Comparison of ENCODE assay signal across 1 cellular context in genomic region chr15:42548258-42549051, GRCh38.
A peak's percentile ranks its signal among the peaks of the same experiment; 100 is the strongest.
TF ChIP-seq lines count a peak whose summit lies in the region.

TSS of gene HAUS2 (plus strand) at chr15:42548838. CDS start at chr15:42548873, 35 bp downstream.
TSS of gene LRRC57 (minus strand) at chr15:42548793. CDS start at chr15:42548434, 359 bp downstream.

TF ChIP-seq in HepG2, 621 proteins besides CTCF, POLR2A, EP300 and RAD21 (continued from another document and continues in another):
- no peak for TF ChIP-seq HNF1A (IDR thresholded peaks at IDR 0.05; ENCODE audit: low read depth)
- TF ChIP-seq HNF1A (CRISPR knock-in tag; IDR thresholded peaks at IDR 0.05; ENCODE audit: borderline replicate concordance), result peak; percentile 58; the same call in 1 of the 2 replicates
- TF ChIP-seq SRSF1 (optimal IDR thresholded peaks at IDR 0.05; ENCODE audit: low read depth, low read length), result peak; percentile 80
- TF ChIP-seq ETS1 (CRISPR knock-in tag; IDR thresholded peaks at IDR 0.05), result no peak
- peak; percentile 84; the same call in 1 of the 2 replicates for TF ChIP-seq ZNF614 (CRISPR knock-in tag; IDR thresholded peaks at IDR 0.05; ENCODE audit: borderline replicate concordance)
- 0 out of 2 replicates have a peak, but pooled peaks have one; percentile 27 for TF ChIP-seq ZMYM2 (CRISPR knock-in tag; IDR thresholded peaks at IDR 0.05)
- TF ChIP-seq ZNF547 (CRISPR knock-in tag; IDR thresholded peaks at IDR 0.05), result peak; percentile 75; the same call in 1 of the 2 replicates
- no peak for TF ChIP-seq RAD51 (IDR thresholded peaks at IDR 0.05; ENCODE audit: borderline replicate concordance)
- no peak for TF ChIP-seq DPF2 (CRISPR knock-in tag; IDR thresholded peaks at IDR 0.05; ENCODE audit: borderline replicate concordance, low read depth)
- TF ChIP-seq ZEB1 (IDR thresholded peaks at IDR 0.05; ENCODE audit: insufficient replicate concordance, low read depth), result peak; percentile 53
- no peak for TF ChIP-seq ZNF496 (CRISPR knock-in tag; IDR thresholded peaks at IDR 0.05; ENCODE audit: insufficient replicate concordance)
- TF ChIP-seq DMTF1 (CRISPR knock-in tag; IDR thresholded peaks at IDR 0.05), result no peak
- peak; percentile 55; the same call in 1 of the 2 replicates for TF ChIP-seq MAZ (IDR thresholded peaks at IDR 0.05; ENCODE audit: borderline replicate concordance, low read depth, low read length)
- peak; percentile 92 for TF ChIP-seq MAZ (CRISPR knock-in tag; IDR thresholded peaks at IDR 0.05; ENCODE audit: low read depth)
- TF ChIP-seq ZNF501 (CRISPR knock-in tag; IDR thresholded peaks at IDR 0.05), result peak; percentile 93
- TF ChIP-seq KLF12 (CRISPR knock-in tag; IDR thresholded peaks at IDR 0.05; ENCODE audit: borderline replicate concordance), result peak; percentile 95
- peak; percentile 42; the same call in 1 of the 2 replicates for TF ChIP-seq ZNF225 (CRISPR knock-in tag; IDR thresholded peaks at IDR 0.05)
- TF ChIP-seq PRDM15 (CRISPR knock-in tag; IDR thresholded peaks at IDR 0.05), result peak; percentile 58
- TF ChIP-seq ZNF124 (CRISPR knock-in tag; IDR thresholded peaks at IDR 0.05), result no peak
- TF ChIP-seq ATF6 (CRISPR knock-in tag; conservative IDR thresholded peaks at IDR 0.05), result peak; percentile 88; the same call in 1 of the 2 replicates
- TF ChIP-seq HOXA3 (CRISPR knock-in tag; IDR thresholded peaks at IDR 0.05), result peak; percentile 98
- TF ChIP-seq ZNF230 (CRISPR knock-in tag; IDR thresholded peaks at IDR 0.05), result 0 out of 2 replicates have a peak, but pooled peaks have one; percentile 59
- TF ChIP-seq ZBTB42 (CRISPR knock-in tag; IDR thresholded peaks at IDR 0.05), result no peak
- peak; percentile 74; the same call in 1 of the 2 replicates for TF ChIP-seq IKZF5 (CRISPR knock-in tag; IDR thresholded peaks at IDR 0.05)
- TF ChIP-seq ZBTB4 (CRISPR knock-in tag; IDR thresholded peaks at IDR 0.05; ENCODE audit: borderline replicate concordance), result peak; percentile 75; the same call in 1 of the 2 replicates
- peak; percentile 50; the same call in 1 of the 2 replicates for TF ChIP-seq ZNF776 (CRISPR knock-in tag; IDR thresholded peaks at IDR 0.05)
- TF ChIP-seq ESRRA (CRISPR knock-in tag; IDR thresholded peaks at IDR 0.05; ENCODE audit: low read depth), result peak; percentile 66
- TF ChIP-seq ZNF784 (CRISPR knock-in tag; IDR thresholded peaks at IDR 0.05; ENCODE audit: borderline replicate concordance), result peak; percentile 93
- TF ChIP-seq ZNF234 (CRISPR knock-in tag; conservative IDR thresholded peaks at IDR 0.05), result 0 out of 2 replicates have a peak, but pooled peaks have one; percentile 53
- TF ChIP-seq SETDB1 (CRISPR knock-in tag; IDR thresholded peaks at IDR 0.05; ENCODE audit: borderline replicate concordance), result no peak
- peak; percentile 90 for TF ChIP-seq YY1 (IDR thresholded peaks at IDR 0.05; ENCODE audit: insufficient read depth, insufficient replicate concordance, low read depth, low read length)
- no peak for TF ChIP-seq ZNF335 (CRISPR knock-in tag; IDR thresholded peaks at IDR 0.05)
- TF ChIP-seq THAP11 (CRISPR knock-in tag; IDR thresholded peaks at IDR 0.05), result peak; percentile 88
- TF ChIP-seq SMC3 (IDR thresholded peaks at IDR 0.05; ENCODE audit: low read length), result no peak
- TF ChIP-seq ZNF747 (CRISPR knock-in tag; IDR thresholded peaks at IDR 0.05; ENCODE audit: borderline replicate concordance), result peak; percentile 84
- TF ChIP-seq RFX1 (IDR thresholded peaks at IDR 0.05), result no peak
- TF ChIP-seq ZNF44 (CRISPR knock-in tag; IDR thresholded peaks at IDR 0.05), result peak; percentile 93; the same call in 1 of the 2 replicates
- no peak for TF ChIP-seq SRSF4 (IDR thresholded peaks at IDR 0.05; ENCODE audit: low read depth, low read length, poor library complexity, severe bottlenecking)
